ENCODE assay signal across 32 cellular contexts in the genomic region with DNA sequence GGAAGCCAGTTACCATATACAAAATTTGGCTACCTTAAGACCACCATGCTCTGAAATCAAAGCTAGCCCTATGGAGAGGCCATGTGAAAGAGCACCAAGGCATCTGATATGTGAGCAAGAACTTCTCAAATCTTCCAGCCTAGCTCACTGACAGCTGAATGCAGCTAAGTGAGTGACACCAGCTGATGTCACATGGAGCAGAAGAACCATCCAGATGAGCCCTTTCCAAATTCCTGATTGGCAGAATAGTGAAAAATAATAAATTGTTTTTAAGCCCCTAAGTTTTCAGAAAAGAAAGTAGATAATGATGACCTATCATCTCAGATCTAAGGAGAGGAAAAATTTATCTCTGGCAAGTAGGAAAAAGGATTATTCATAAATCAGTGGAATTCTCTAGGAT.
DNase-seq lines count a peak whose midpoint lies in the region; ATAC-seq, FAIRE-seq and TF ChIP-seq lines count a peak whose summit lies in the region.
"Had no signal": no experiment of that assay in that cellular context is flagged by ENCODE, and none has a peak within 500 bp of the region (broad histone marks: within the 10 kb centered on the region; RNA-seq: fewer than 3 reads in every experiment).

No MANE protein-coding gene starts in this region.

- H3K4me1 Mint-ChIP-seq in GM23338: peaks cover under 1% of the 10 kb centered on the region; the same call in 2 of the 3 replicates
- H3K4me1 Mint-ChIP-seq: B cell; CD14-positive monocyte; CD4-positive, alpha-beta memory T cell; CD4-positive, CD25-positive, alpha-beta regulatory T cell; CD8-positive, alpha-beta memory T cell had no signal

- no peak overlapping the region for H3K27ac Mint-ChIP-seq in GM23338
- H3K27ac Mint-ChIP-seq: B cell; CD14-positive monocyte; CD4-positive, alpha-beta memory T cell; CD4-positive, alpha-beta T cell; CD4-positive, CD25-positive, alpha-beta regulatory T cell; CD8-positive, alpha-beta memory T cell; CD8-positive, alpha-beta T cell had no signal

- H3K9me3 ChIP-seq in HepG2 (ENCODE audit: low read length) (peaks cover 10% of the 10 kb centered on the region), right lobe of liver (no peaks in the 10 kb centered on the region)
- H3K9me3 ChIP-seq: BE2C had no signal

- POLR2A ChIA-PET in HepG2 (lab: Yijun Ruan, JAX): no interaction called here

- TF ChIP-seq POLR2A in HepG2 (IDR thresholded peaks at IDR 0.05; ENCODE audit: insufficient read depth in 1 of 2, low read depth in 2 of 2, low read length in 2 of 2) (no peak), right lobe of liver (IDR thresholded peaks at IDR 0.05) (no peak)

- peaks cover 28% of the 10 kb centered on the region for H3K9me3 Mint-ChIP-seq in GM23338
- H3K9me3 Mint-ChIP-seq: CD4-positive, alpha-beta T cell had no signal

- no peak overlapping the region for H3K4me3 Mint-ChIP-seq in GM23338
- H3K4me3 Mint-ChIP-seq: B cell; CD14-positive monocyte; CD4-positive, alpha-beta memory T cell; CD4-positive, alpha-beta T cell; CD4-positive, CD25-positive, alpha-beta regulatory T cell; CD8-positive, alpha-beta memory T cell; CD8-positive, alpha-beta T cell had no signal

- H2AFZ ChIP-seq in HepG2 (ENCODE audit: low read length) (no peak overlapping the region), GM23338 (no peak overlapping the region)

- H3K79me2 ChIP-seq in HepG2 (ENCODE audit: insufficient read depth, low read length) (no peaks in the 10 kb centered on the region), GM23338 (replicated peaks; ENCODE audit: insufficient read depth) (no peaks in the 10 kb centered on the region)

- H4K20me1 ChIP-seq in HepG2 (ENCODE audit: insufficient read depth, low read length): no peaks in the 10 kb centered on the region
- no peaks in the 10 kb centered on the region; the same call in 1 of the 2 replicates for H4K20me1 ChIP-seq in GM23338 (replicated peaks; ENCODE audit: insufficient read depth)
- H4K20me1 ChIP-seq: BLaER1; BLaER1 treated with 17β-estradiol and CSF1 and Interleukin-3, amounts not matched to agents 10 nM and 100 nM had no signal

- CTCF ChIA-PET in HepG2 (lab: Yijun Ruan, JAX; ENCODE audit: low intra/inter-chr PET ratio, low total read pairs): no interaction called here

- FAIRE-seq in HepG2 (lab: Jason Lieb, UNC): no peak
- FAIRE-seq: A204.1, A549, D721Med had no signal

- ATAC-seq in HepG2 (no peak), right lobe of liver (no peak), GM23338 (no peak)
- ATAC-seq: A549; CD8-positive, alpha-beta T cell had no signal

- H3K4me2 ChIP-seq in HepG2 (ENCODE audit: low read depth, low read length): no peak overlapping the region
- no peak overlapping the region for H3K4me2 ChIP-seq in GM23338
- H3K4me2 ChIP-seq: A549, BLaER1 had no signal

- DNase-seq in HepG2 (ENCODE audit: low spot score): no peak
- no peak for DNase-seq in right lobe of liver
- DNase-seq in GM23338 (ENCODE audit: low spot score): no peak
- no peak for DNase-seq in DMS79 (lab: John Stamatoyannopoulos, UW)
- DNase-seq: 8988T; ACHN; AML-193; BE2C; C1 segment of cervical spinal cord; Caco-2; Calu3; CD4-positive, alpha-beta memory T cell; CD4-positive, alpha-beta T cell; CD4-positive, CD25-positive, alpha-beta regulatory T cell; CD8-positive, alpha-beta memory T cell; CD8-positive, alpha-beta T cell; COR-L47; DMS 273 treated with DMSO at 0.1 percent for 48 hours; DMS153; DMS53; DMS79 treated with DMSO at 0.1 percent for 48 hours; DND-41; EL had no signal

- in situ Hi-C loops in HepG2 (cut with HindIII; ENCODE audit: extremely low pct_ligation_motif_present, low pct_unique_long_range_greater_than_20kb): no loop called here

- intact Hi-C loops in HepG2 (cut with micrococcal nuclease; ENCODE audit: unreplicated experiment): no loop called here
- intact Hi-C loops in right lobe of liver (cut with DNase I): no loop called here

- no TSS peak for BruUV-seq in HepG2 (replicated peaks; lab: Mats Ljungman, UMichigan)

- no peak for TF ChIP-seq RAD21 in HepG2 (CRISPR knock-in tag; IDR thresholded peaks at IDR 0.05)

- H3K36me3 Mint-ChIP-seq in GM23338 (ENCODE audit: low read depth): 0 out of 3 replicates have a peak, but pooled peaks cover 3% of the 10 kb centered on the region
- H3K36me3 Mint-ChIP-seq: CD14-positive monocyte; CD4-positive, alpha-beta memory T cell; CD4-positive, CD25-positive, alpha-beta regulatory T cell; CD8-positive, alpha-beta memory T cell; CD8-positive, alpha-beta T cell had no signal

- H3K27me3 Mint-ChIP-seq in GM23338 (ENCODE audit: insufficient read depth, low read depth, poor library complexity): peaks cover 4% of the 10 kb centered on the region

- H3K4me1 ChIP-seq in HepG2 (ENCODE audit: insufficient read depth, low read length): no peaks in the 10 kb centered on the region
- no peaks in the 10 kb centered on the region for H3K4me1 ChIP-seq in right lobe of liver
- no peaks in the 10 kb centered on the region for H3K4me1 ChIP-seq in GM23338 (ENCODE audit: insufficient read depth)
- H3K4me1 ChIP-seq: A549, BE2C, BLaER1, Caco-2 had no signal

- H3K4me3 ChIP-seq in HepG2 (replicated peaks in 1 of 3; ENCODE audit: insufficient read depth in 1 of 3, low read depth in 2 of 3, low read length in 3 of 3): no peak overlapping the region
- H3K4me3 ChIP-seq in right lobe of liver: no peak overlapping the region
- H3K4me3 ChIP-seq in GM23338: no peak overlapping the region
- H3K4me3 ChIP-seq: A549; BLaER1; BLaER1 treated with 17β-estradiol and CSF1 and Interleukin-3, amounts not matched to agents 10 nM and 100 nM had no signal

- H3K27me3 ChIP-seq in HepG2 (ENCODE audit: control insufficient read depth in 1 of 2, insufficient read depth in 2 of 2, low read length in 2 of 2) (peaks cover 0 to 3% of the 10 kb centered on the region in 2 experiments; a peak in 1 of 5 replicates), right lobe of liver (no peaks in the 10 kb centered on the region), GM23338 (ENCODE audit: insufficient read depth) (no peaks in the 10 kb centered on the region)
- H3K27me3 ChIP-seq: BE2C; BLaER1; BLaER1 treated with 17β-estradiol and CSF1 and Interleukin-3, amounts not matched to agents 10 nM and 100 nM had no signal

- no peaks in the 10 kb centered on the region for H3F3A ChIP-seq in GM23338 (replicated peaks; ENCODE audit: low read depth)

- no peak overlapping the region for H3K27ac ChIP-seq in HepG2 (ENCODE audit: extremely low read length, insufficient read depth, low read length)
- H3K27ac ChIP-seq in right lobe of liver: no peak overlapping the region
- H3K27ac ChIP-seq in GM23338 (ENCODE audit: low read depth): no peak overlapping the region
- H3K27ac ChIP-seq: 22Rv1; A549; BLaER1; BLaER1 treated with 17β-estradiol and CSF1 and Interleukin-3, amounts not matched to agents 10 nM and 100 nM; C4-2B had no signal

- no peak for TF ChIP-seq EP300 in HepG2 (IDR thresholded peaks at IDR 0.05; ENCODE audit: low read depth in 2 of 2, low read length in 2 of 2)
- no peak for TF ChIP-seq EP300 in HepG2 (CRISPR knock-in tag; IDR thresholded peaks at IDR 0.05; ENCODE audit: borderline replicate concordance)

- TF ChIP-seq CTCF in HepG2 (CRISPR knock-in tag; IDR thresholded peaks at IDR 0.05): no peak
- no peak for TF ChIP-seq CTCF in right lobe of liver (IDR thresholded peaks at IDR 0.05)
- no peak for TF ChIP-seq CTCF in GM23338 (conservative IDR thresholded peaks at IDR 0.05; ENCODE audit: low read depth in 2 of 2)

- no peak overlapping the region for H3K9ac ChIP-seq in HepG2 (ENCODE audit: insufficient read depth, low read depth, low read length)
- H3K9ac ChIP-seq: BLaER1; BLaER1 treated with 17β-estradiol and CSF1 and Interleukin-3, amounts not matched to agents 10 nM and 100 nM had no signal

- H3K9me2 ChIP-seq in GM23338 (ENCODE audit: insufficient read depth): no peaks in the 10 kb centered on the region

- H3K36me3 ChIP-seq in HepG2 (replicated peaks in 1 of 2; ENCODE audit: control insufficient read depth in 1 of 2, insufficient read depth in 2 of 2, low read length in 2 of 2) (no peaks in the 10 kb centered on the region), right lobe of liver (no peaks in the 10 kb centered on the region), GM23338 (ENCODE audit: insufficient read depth) (0 out of 2 replicates have a peak, but pooled peaks cover 7% of the 10 kb centered on the region)
- H3K36me3 ChIP-seq: BE2C; BLaER1; BLaER1 treated with 17β-estradiol and CSF1 and Interleukin-3, amounts not matched to agents 10 nM and 100 nM had no signal

TF ChIP-seq in GM23338, 12 proteins besides CTCF, POLR2A, EP300 and RAD21:
- TF ChIP-seq, protein P1, sequence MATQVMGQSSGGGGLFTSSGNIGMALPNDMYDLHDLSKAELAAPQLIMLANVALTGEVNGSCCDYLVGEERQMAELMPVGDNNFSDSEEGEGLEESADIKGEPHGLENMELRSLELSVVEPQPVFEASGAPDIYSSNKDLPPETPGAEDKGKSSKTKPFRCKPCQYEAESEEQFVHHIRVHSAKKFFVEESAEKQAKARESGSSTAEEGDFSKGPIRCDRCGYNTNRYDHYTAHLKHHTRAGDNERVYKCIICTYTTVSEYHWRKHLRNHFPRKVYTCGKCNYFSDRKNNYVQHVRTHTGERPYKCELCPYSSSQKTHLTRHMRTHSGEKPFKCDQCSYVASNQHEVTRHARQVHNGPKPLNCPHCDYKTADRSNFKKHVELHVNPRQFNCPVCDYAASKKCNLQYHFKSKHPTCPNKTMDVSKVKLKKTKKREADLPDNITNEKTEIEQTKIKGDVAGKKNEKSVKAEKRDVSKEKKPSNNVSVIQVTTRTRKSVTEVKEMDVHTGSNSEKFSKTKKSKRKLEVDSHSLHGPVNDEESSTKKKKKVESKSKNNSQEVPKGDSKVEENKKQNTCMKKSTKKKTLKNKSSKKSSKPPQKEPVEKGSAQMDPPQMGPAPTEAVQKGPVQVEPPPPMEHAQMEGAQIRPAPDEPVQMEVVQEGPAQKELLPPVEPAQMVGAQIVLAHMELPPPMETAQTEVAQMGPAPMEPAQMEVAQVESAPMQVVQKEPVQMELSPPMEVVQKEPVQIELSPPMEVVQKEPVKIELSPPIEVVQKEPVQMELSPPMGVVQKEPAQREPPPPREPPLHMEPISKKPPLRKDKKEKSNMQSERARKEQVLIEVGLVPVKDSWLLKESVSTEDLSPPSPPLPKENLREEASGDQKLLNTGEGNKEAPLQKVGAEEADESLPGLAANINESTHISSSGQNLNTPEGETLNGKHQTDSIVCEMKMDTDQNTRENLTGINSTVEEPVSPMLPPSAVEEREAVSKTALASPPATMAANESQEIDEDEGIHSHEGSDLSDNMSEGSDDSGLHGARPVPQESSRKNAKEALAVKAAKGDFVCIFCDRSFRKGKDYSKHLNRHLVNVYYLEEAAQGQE (IDR thresholded peaks at IDR 0.05; ENCODE audit: unreplicated experiment): no peak
- no peak for TF ChIP-seq EZH2 (IDR thresholded peaks at IDR 0.05; ENCODE audit: low read depth, unreplicated experiment)
- no peak for TF ChIP-seq JUNB (IDR thresholded peaks at IDR 0.05; ENCODE audit: unreplicated experiment)
- TF ChIP-seq CREB1 (CRISPR knock-in tag; IDR thresholded peaks at IDR 0.05; ENCODE audit: low read depth): no peak
- peak; percentile 78 for TF ChIP-seq ZNF331 (CRISPR knock-in tag; IDR thresholded peaks at IDR 0.05; ENCODE audit: low read depth)
